ENCODE assay signal across 13 cellular contexts in genomic region chr13:29754486-29754806, GRCh38.
DNase-seq lines count a peak whose midpoint lies in the region; ATAC-seq lines count a peak whose summit lies in the region.
"Had no signal": no experiment of that assay in that cellular context is flagged by ENCODE, and none has a peak within 500 bp of the region (broad histone marks: within the 10 kb centered on the region; RNA-seq: fewer than 3 reads in every experiment).

No MANE protein-coding gene starts in this region.

- DNase-seq in COLO829 (ENCODE audit: low spot score) (peak; percentile 37), HT-29 (ENCODE audit: low spot score) (peak; percentile 43), iPS-NIHi7 (ENCODE audit: extremely low spot score) (peak; percentile 36), 8988T (no peak), NCI-H226 (no peak), Right ventricle myocardium inferior (ENCODE audit: missing footprints) (no peak)
- DNase-seq: amniotic stem cell; DND-41; NK-92 treated with Interleukin-12 subunit alpha and Interleukin-12 subunit beta, amount 100 ng/mL, for 24 hours had no signal

- intact Hi-C loops in Right ventricle myocardium inferior (cut with DNase I), result no loop called here

- peaks cover under 1% of the 10 kb centered on the region for H3K9me3 Mint-ChIP-seq in activated T-helper 17 cell treated with anti-CD3 and anti-CD28 coated beads, Interleukin-2, amount 50 U/mL, for 72 hours

- no peaks in the 10 kb centered on the region for H3K36me3 Mint-ChIP-seq in activated T-helper 17 cell treated with anti-CD3 and anti-CD28 coated beads, Interleukin-2, amount 50 U/mL, for 72 hours (ENCODE audit: low read depth)
- H3K36me3 Mint-ChIP-seq: mesothelial cell of epicardium had no signal

- ATAC-seq in activated T-helper 17 cell treated with anti-CD3 and anti-CD28 coated beads, Interleukin-2, amount 50 U/mL, for 72 hours (replicated peaks), result no peak
- ATAC-seq in GM19467 (IDR thresholded peaks at IDR 0.05; ENCODE audit: unreplicated experiment) (no peak), Right ventricle myocardium inferior (no peak)
- ATAC-seq: esophagus mucosa had no signal

- peaks cover 7% of the 10 kb centered on the region for H3K4me1 Mint-ChIP-seq in activated T-helper 17 cell treated with anti-CD3 and anti-CD28 coated beads, Interleukin-2, amount 50 U/mL, for 72 hours

- no peak overlapping the region for H3K4me3 Mint-ChIP-seq in activated T-helper 17 cell treated with anti-CD3 and anti-CD28 coated beads, Interleukin-2, amount 50 U/mL, for 72 hours
- H3K4me3 Mint-ChIP-seq: mesothelial cell of epicardium had no signal

- peaks cover 4% of the 10 kb centered on the region for H3K27me3 Mint-ChIP-seq in activated T-helper 17 cell treated with anti-CD3 and anti-CD28 coated beads, Interleukin-2, amount 50 U/mL, for 72 hours

- peak overlapping the region; percentile 80 for H3K27ac Mint-ChIP-seq in activated T-helper 17 cell treated with anti-CD3 and anti-CD28 coated beads, Interleukin-2, amount 50 U/mL, for 72 hours
- H3K27ac Mint-ChIP-seq: mesothelial cell of epicardium had no signal

Comparison
In these comparisons a context has a peak if more than half of its experiments do, and no peak if none do; other contexts are left out.
1. DNase-seq: peak in COLO829 (single experiment), HT-29 (single experiment) and iPS-NIHi7 (single experiment); none in 8988T (single experiment), NCI-H226 (single experiment) and Right ventricle myocardium inferior (single experiment).